10 cellular contexts compared by ENCODE assay signal in genomic region chr19:2291185-2291751, GRCh38. TPM values are rescaled to one million over a fixed set of nuclear protein-coding genes. Genes with fewer than 3 reads are reported as not detected.
DNase-seq lines count a peak whose midpoint lies in the region; ATAC-seq and TF ChIP-seq lines count a peak whose summit lies in the region.
"Had no signal": no experiment of that assay in that cellular context is flagged by ENCODE, and none has a peak within 500 bp of the region (broad histone marks: within the 10 kb centered on the region; RNA-seq: fewer than 3 reads in every experiment).

No MANE protein-coding gene starts in this region.

- no peaks in the 10 kb centered on the region for H3F3A ChIP-seq in PC-9 (ENCODE audit: insufficient read depth, low read depth)

- no peaks in the 10 kb centered on the region for H4K20me1 ChIP-seq in PC-9 (ENCODE audit: insufficient read depth)

- POLR2A ChIA-PET in PC-9 (lab: Charles Lee; ENCODE audit: unreplicated experiment) = no interaction called here

- intact Hi-C loops in PC-9 (cut with micrococcal nuclease; ENCODE audit: unreplicated experiment) = no loop called here

- CTCF ChIA-PET in PC-9 (lab: Charles Lee) = no interaction called here

- no peaks in the 10 kb centered on the region for H3K79me2 ChIP-seq in PC-9 (ENCODE audit: low read depth)

- no peaks in the 10 kb centered on the region for H3K9me3 Mint-ChIP-seq in T-helper 1 cell treated with Interleukin-12 subunit alpha and Interleukin-12 subunit beta and Interleukin-4 antibody, amounts not matched to agents 30 μg/mL and 1 μg/mL, for 36 hours
- H3K9me3 Mint-ChIP-seq in stimulated activated naive CD8-positive, alpha-beta T cell treated with anti-CD3 and anti-CD28 coated beads, Interleukin-15, amount 100 ng/mL, for 72 hours = no peaks in the 10 kb centered on the region

- no peak for DNase-seq in T-helper 1 cell
- peak; percentile 64 for DNase-seq in SK-N-DZ (ENCODE audit: low spot score)
- peak; percentile 84 for DNase-seq in iPS-NIHi11 (ENCODE audit: low spot score)
- DNase-seq in stimulated activated naive CD8-positive, alpha-beta T cell treated with anti-CD3 and anti-CD28 coated beads, Interleukin-15, amount 100 ng/mL, for 72 hours = no peak
- DNase-seq in PC-9 = no peak
- DNase-seq: NCI-H2107 had no signal

- H3K9me3 ChIP-seq in PC-9 (ENCODE audit: insufficient read depth, low read depth) = no peaks in the 10 kb centered on the region

- no peak overlapping the region for H3K27ac Mint-ChIP-seq in T-helper 1 cell treated with Interleukin-12 subunit alpha and Interleukin-12 subunit beta and Interleukin-4 antibody, amounts not matched to agents 30 μg/mL and 1 μg/mL, for 36 hours
- no peak overlapping the region for H3K27ac Mint-ChIP-seq in stimulated activated naive CD8-positive, alpha-beta T cell treated with anti-CD3 and anti-CD28 coated beads, Interleukin-15, amount 100 ng/mL, for 72 hours

- no peak overlapping the region for H3K27ac ChIP-seq in PC-9

- H3K27me3 ChIP-seq in PC-9 (ENCODE audit: insufficient read depth, low read depth) = no peaks in the 10 kb centered on the region

- no peaks in the 10 kb centered on the region for H3K27me3 Mint-ChIP-seq in T-helper 1 cell treated with Interleukin-12 subunit alpha and Interleukin-12 subunit beta and Interleukin-4 antibody, amounts not matched to agents 30 μg/mL and 1 μg/mL, for 36 hours (ENCODE audit: low read depth)
- H3K27me3 Mint-ChIP-seq in stimulated activated naive CD8-positive, alpha-beta T cell treated with anti-CD3 and anti-CD28 coated beads, Interleukin-15, amount 100 ng/mL, for 72 hours = peaks cover 31% of the 10 kb centered on the region

- H2AFZ ChIP-seq in PC-9 = no peak overlapping the region

- H3K36me3 ChIP-seq in PC-9 (ENCODE audit: low read depth) = no peaks in the 10 kb centered on the region

- H3K9me2 ChIP-seq in PC-9 (ENCODE audit: insufficient read depth) = no peaks in the 10 kb centered on the region

- TF ChIP-seq CTCF in PC-9 (conservative IDR thresholded peaks at IDR 0.05) = no peak

- H3K4me3 ChIP-seq in PC-9 = no peak overlapping the region

- H3K4me2 ChIP-seq in PC-9 = no peak overlapping the region

- peaks cover 17% of the 10 kb centered on the region for H3K4me1 Mint-ChIP-seq in T-helper 1 cell treated with Interleukin-12 subunit alpha and Interleukin-12 subunit beta and Interleukin-4 antibody, amounts not matched to agents 30 μg/mL and 1 μg/mL, for 36 hours (ENCODE audit: low read depth)
- H3K4me1 Mint-ChIP-seq in stimulated activated naive CD8-positive, alpha-beta T cell treated with anti-CD3 and anti-CD28 coated beads, Interleukin-15, amount 100 ng/mL, for 72 hours = peaks cover 45% of the 10 kb centered on the region

- H3K4me1 ChIP-seq in PC-9 (replicated peaks; ENCODE audit: insufficient read depth) = no peaks in the 10 kb centered on the region

- peaks cover 19% of the 10 kb centered on the region for H3K36me3 Mint-ChIP-seq in T-helper 1 cell treated with Interleukin-12 subunit alpha and Interleukin-12 subunit beta and Interleukin-4 antibody, amounts not matched to agents 30 μg/mL and 1 μg/mL, for 36 hours (ENCODE audit: low read depth)

- H3K4me3 Mint-ChIP-seq in T-helper 1 cell treated with Interleukin-12 subunit alpha and Interleukin-12 subunit beta and Interleukin-4 antibody, amounts not matched to agents 30 μg/mL and 1 μg/mL, for 36 hours = peak overlapping the region; percentile 77
- H3K4me3 Mint-ChIP-seq in stimulated activated naive CD8-positive, alpha-beta T cell treated with anti-CD3 and anti-CD28 coated beads, Interleukin-15, amount 100 ng/mL, for 72 hours = peak overlapping the region; percentile 71 to 94

- ATAC-seq in stimulated activated naive CD8-positive, alpha-beta T cell treated with anti-CD3 and anti-CD28 coated beads, Interleukin-15, amount 100 ng/mL, for 72 hours = no peak
- no peak for ATAC-seq in GM19395 (IDR thresholded peaks at IDR 0.05; ENCODE audit: unreplicated experiment)
- no peak for ATAC-seq in HG02884 (IDR thresholded peaks at IDR 0.05; ENCODE audit: unreplicated experiment)

- no TSS peak for BruUV-seq in PC-9 (replicated peaks; lab: Mats Ljungman, UMichigan)

RNA-seq across cellular contexts. Expression of gene PEAK3, which starts 9.3 kb away (rescaled TPM):
- not detected in 2 replicates for polyA plus RNA-seq in SK-N-DZ (2014; cell fraction: cytosol; rRNA removed)
- polyA plus RNA-seq in SK-N-DZ (2014; cell fraction: nucleus; rRNA removed) = not detected in 2 replicates
- total RNA-seq in PC-9 (2021) = not detected in 2 replicates

RNA-seq across cellular contexts. Expression of gene LINGO3, which starts 16.7 kb away (rescaled TPM):
- polyA plus RNA-seq in SK-N-DZ (2014; cell fraction: cytosol; rRNA removed) = not detected in 2 replicates
- polyA plus RNA-seq in SK-N-DZ (2014; cell fraction: nucleus; rRNA removed) = not detected in 2 replicates
- 0.18 TPM in 1 of 2 replicates, not detected in the other for total RNA-seq in PC-9 (2021)

RNA-seq across cellular contexts. Expression of gene JSRP1, which starts 35.1 kb away (rescaled TPM):
- polyA plus RNA-seq in SK-N-DZ (2014; cell fraction: cytosol; rRNA removed) = 8.7 and 19.3 TPM in 2 replicates
- 9.6 and 14.3 TPM in 2 replicates for polyA plus RNA-seq in SK-N-DZ (2014; cell fraction: nucleus; rRNA removed)
- total RNA-seq in PC-9 (2021) = 1.1 and 1.4 TPM in 2 replicates
- total RNA-seq: H4 had no signal

RNA-seq across cellular contexts. Expression of gene LSM7, which starts 37.1 kb away (rescaled TPM):
- polyA plus RNA-seq in SK-N-DZ (2014; cell fraction: cytosol; rRNA removed) = 388 and 410 TPM in 2 replicates
- 320 and 336 TPM in 2 replicates for polyA plus RNA-seq in SK-N-DZ (2014; cell fraction: nucleus; rRNA removed)
- total RNA-seq in PC-9 (2021) = 80.2 and 83.4 TPM in 2 replicates

RNA-seq across cellular contexts. Expression of gene SPPL2B, which starts 37.2 kb away (rescaled TPM):
- 41.8 and 45.5 TPM in 2 replicates for polyA plus RNA-seq in SK-N-DZ (2014; cell fraction: cytosol; rRNA removed)
- polyA plus RNA-seq in SK-N-DZ (2014; cell fraction: nucleus; rRNA removed) = 352 and 443 TPM in 2 replicates
- 49.6 and 64.1 TPM in 2 replicates for total RNA-seq in PC-9 (2021)

Comparison
In these comparisons a context has a peak if more than half of its experiments do, and no peak if none do; other contexts are left out.
1. DNase-seq: peak in SK-N-DZ (single experiment) and iPS-NIHi11 (single experiment); none in T-helper 1 cell (0 of 5), stimulated activated naive CD8-positive, alpha-beta T cell treated with anti-CD3 and anti-CD28 coated beads, Interleukin-15, amount 100 ng/mL, for 72 hours (0 of 2) and PC-9 (0 of 2).